Comparison of ENCODE assay signal across 14 cellular contexts in genomic region chr12:111777345-111778045, GRCh38. TPM values are rescaled to one million over a fixed set of nuclear protein-coding genes. Genes with fewer than 3 reads are reported as not detected.
DNase-seq lines count a peak whose midpoint lies in the region; ATAC-seq and TF ChIP-seq lines count a peak whose summit lies in the region.
"Had no signal": no experiment of that assay in that cellular context is flagged by ENCODE, and none has a peak within 500 bp of the region (broad histone marks: within the 10 kb centered on the region; RNA-seq: fewer than 3 reads in every experiment).

No MANE protein-coding gene starts in this region.

- no peak for TF ChIP-seq CTCF in RWPE1 (conservative IDR thresholded peaks at IDR 0.05; ENCODE audit: low read depth)
- no peak for TF ChIP-seq CTCF in gastrocnemius medialis (IDR thresholded peaks at IDR 0.05 in 4 of 5, conservative IDR thresholded peaks at IDR 0.05 in 1 of 5)

- POLR2A ChIA-PET in RWPE1 (lab: Yijun Ruan, JAX; ENCODE audit: low non-redundant PET) = no interaction called here
- POLR2A ChIA-PET in activated CD4-positive, alpha-beta memory T cell treated with anti-CD3 and anti-CD28 coated beads, Interleukin-2, amount 10 ng/mL, durations not matched to agents 7 days and 5 days (lab: Charles Lee) = no interaction called here

- CTCF ChIA-PET in RWPE1 (lab: Yijun Ruan, JAX) = no interaction called here
- CTCF ChIA-PET in activated CD4-positive, alpha-beta memory T cell treated with anti-CD3 and anti-CD28 coated beads, Interleukin-2, amount 10 ng/mL, durations not matched to agents 7 days and 5 days (lab: Charles Lee) = no interaction called here

- peaks cover 44 to 53% of the 10 kb centered on the region in 2 donors for H3K4me1 ChIP-seq in gastrocnemius medialis

- intact Hi-C loops in gastrocnemius medialis (cut with DNase I; ENCODE audit: low total_unique reads) = no loop called here

- H3K36me3 ChIP-seq in gastrocnemius medialis = no peaks in the 10 kb centered on the region

- peaks cover 3% of the 10 kb centered on the region for H3K4me1 Mint-ChIP-seq in activated CD4-positive, alpha-beta memory T cell treated with anti-CD3 and anti-CD28 coated beads, Interleukin-2, amount 10 ng/mL, durations not matched to agents 7 days and 5 days
- H3K4me1 Mint-ChIP-seq: CD8-positive, alpha-beta memory T cell had no signal

- H3K27ac Mint-ChIP-seq in activated CD4-positive, alpha-beta memory T cell treated with anti-CD3 and anti-CD28 coated beads, Interleukin-2, amount 10 ng/mL, durations not matched to agents 7 days and 5 days = no peak overlapping the region
- H3K27ac Mint-ChIP-seq: CD8-positive, alpha-beta memory T cell had no signal

- peaks cover 7% of the 10 kb centered on the region for H3K27me3 Mint-ChIP-seq in activated CD4-positive, alpha-beta memory T cell treated with anti-CD3 and anti-CD28 coated beads, Interleukin-2, amount 10 ng/mL, durations not matched to agents 7 days and 5 days

- in situ Hi-C loops in Caki2 (cut with HindIII; ENCODE audit: low pct_unique_long_range_greater_than_20kb, low sequenced_read_pairs) (no loop called here), gastrocnemius medialis (cut with MboI; ENCODE audit: low sequenced_read_pairs in 4 of 4) (no loop called here)

- DNase-seq in Caki2 (ENCODE audit: low read depth) (peak; percentile 57), RWPE1 (ENCODE audit: low spot score) (no peak), kidney tubule cell (ENCODE audit: low spot score) (peak; percentile 91), gastrocnemius medialis (no peak), erythroblast (lab: John Stamatoyannopoulos, UW) (no peak), NCI-H2029 (lab: John Stamatoyannopoulos, UW) (no peak)
- no peak for DNase-seq in activated CD4-positive, alpha-beta memory T cell treated with anti-CD3 and anti-CD28 coated beads, Interleukin-2, amount 10 ng/mL, durations not matched to agents 7 days and 5 days
- DNase-seq: CD8-positive, alpha-beta memory T cell; GOT3; left cardiac atrium; NCI-H1436 treated with DMSO at 0.1 percent for 48 hours; stimulated activated naive CD8-positive, alpha-beta T cell treated with anti-CD3 and anti-CD28 coated beads, Interleukin-15, Interleukin-2, amounts not matched to agents 100 U/mL and 50 U/mL, for 24 hours had no signal

- H3K9me3 Mint-ChIP-seq in activated CD4-positive, alpha-beta memory T cell treated with anti-CD3 and anti-CD28 coated beads, Interleukin-2, amount 10 ng/mL, durations not matched to agents 7 days and 5 days = no peaks in the 10 kb centered on the region
- H3K9me3 Mint-ChIP-seq: CD8-positive, alpha-beta memory T cell had no signal

- no peaks in the 10 kb centered on the region for H3K9me3 ChIP-seq in gastrocnemius medialis

- no peak overlapping the region for H3K4me3 ChIP-seq in gastrocnemius medialis

- TF ChIP-seq POLR2A in gastrocnemius medialis (IDR thresholded peaks at IDR 0.05) (no peak), erythroblast (IDR thresholded peaks at IDR 0.05; ENCODE audit: low read length) (no peak)

- peak overlapping the region; percentile 97 for H3K27ac ChIP-seq in RWPE1
- peak overlapping the region; percentile 3 to 85 (median 84) for H3K27ac ChIP-seq in gastrocnemius medialis

- no peaks in the 10 kb centered on the region for H3K27me3 ChIP-seq in gastrocnemius medialis

- ATAC-seq in gastrocnemius medialis (no peak), GM19351 (IDR thresholded peaks at IDR 0.05; ENCODE audit: unreplicated experiment) (no peak)
- ATAC-seq: esophagus mucosa; stimulated activated naive CD8-positive, alpha-beta T cell treated with anti-CD3 and anti-CD28 coated beads, Interleukin-15, Interleukin-2, amounts not matched to agents 100 U/mL and 50 U/mL, for 24 hours had no signal

- no peaks in the 10 kb centered on the region for H3K36me3 Mint-ChIP-seq in activated CD4-positive, alpha-beta memory T cell treated with anti-CD3 and anti-CD28 coated beads, Interleukin-2, amount 10 ng/mL, durations not matched to agents 7 days and 5 days (ENCODE audit: low read depth)

- no peak overlapping the region for H3K4me3 Mint-ChIP-seq in activated CD4-positive, alpha-beta memory T cell treated with anti-CD3 and anti-CD28 coated beads, Interleukin-2, amount 10 ng/mL, durations not matched to agents 7 days and 5 days
- H3K4me3 Mint-ChIP-seq: CD8-positive, alpha-beta memory T cell had no signal

RNA-seq across cellular contexts. Expression of gene ALDH2, which starts 10.8 kb away (rescaled TPM):
- 176 and 178 TPM in 2 replicates for total RNA-seq in Caki2 (2014; rRNA removed; shearing (Covaris generic); ENCODE audit: low replicate concordance)
- total RNA-seq in gastrocnemius medialis = 100 to 1,000 TPM in 1 of 4 donors, 10 to 100 TPM in 3; 70.9 to 156 (median 89.9) TPM
- total RNA-seq in activated CD4-positive, alpha-beta memory T cell treated with anti-CD3 and anti-CD28 coated beads, Interleukin-2, amount 10 ng/mL, durations not matched to agents 7 days and 5 days = 1 to 10 TPM in 1 of 2 experiments, under 1 TPM in 1; 0.25 to 1.3 TPM

Comparison
In these comparisons a context has a peak if more than half of its experiments do, and no peak if none do; other contexts are left out.
1. DNase-seq: peak in Caki2 (single experiment) and kidney tubule cell (single experiment); none in RWPE1 (single experiment), gastrocnemius medialis (0 of 2), erythroblast (0 of 2), activated CD4-positive, alpha-beta memory T cell treated with anti-CD3 and anti-CD28 coated beads, Interleukin-2, amount 10 ng/mL, durations not matched to agents 7 days and 5 days (single experiment) and NCI-H2029 (single experiment).
2. RNA of gene ALDH2, which starts 10.8 kb away (total RNA-seq): 176 to 178 TPM in Caki2 and 70.9 to 156 TPM in gastrocnemius medialis; 0.25 to 1.3 TPM in activated CD4-positive, alpha-beta memory T cell treated with anti-CD3 and anti-CD28 coated beads, Interleukin-2, amount 10 ng/mL, durations not matched to agents 7 days and 5 days; every median in the first group is over 10 times any median in the second.